Comparison of ENCODE assay signal across 21 cellular contexts in the genomic region with DNA sequence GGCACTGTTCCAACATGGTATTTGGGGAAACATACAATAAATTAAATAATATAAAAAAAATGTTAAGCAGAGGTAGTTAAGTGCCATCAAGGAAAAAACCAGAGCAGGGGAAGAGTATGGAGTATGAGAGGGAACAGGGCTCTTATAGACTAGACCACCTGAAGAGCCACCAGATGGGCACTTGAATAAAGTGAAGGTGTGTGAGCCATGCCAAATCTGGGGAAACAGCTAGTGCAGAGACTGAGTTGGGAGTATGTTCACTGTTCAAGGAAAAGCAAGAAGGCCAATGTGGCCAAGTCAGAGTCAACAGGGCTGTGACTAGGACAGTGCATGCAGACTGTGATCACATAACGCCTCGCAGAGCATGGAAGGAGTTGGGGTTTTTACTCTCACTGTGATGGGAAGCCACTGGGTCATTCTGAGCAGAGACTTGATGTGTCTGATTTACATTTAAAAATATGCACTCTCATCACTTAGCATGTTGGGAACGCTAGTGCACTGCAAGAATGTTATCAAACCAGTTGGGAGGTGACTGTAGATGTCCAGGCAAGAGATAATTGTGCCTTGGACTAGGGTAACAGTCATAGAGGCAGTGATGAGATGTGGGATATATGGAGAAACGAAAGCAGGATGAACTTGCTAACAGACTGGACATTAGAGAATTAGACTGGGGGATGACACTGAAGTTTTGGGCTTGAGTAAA. TPM values are rescaled to one million over a fixed set of nuclear protein-coding genes. Genes with fewer than 3 reads are reported as not detected.
A peak's percentile ranks its signal among the peaks of the same experiment; 100 is the strongest.
DNase-seq lines count a peak whose midpoint lies in the region; ATAC-seq and TF ChIP-seq lines count a peak whose summit lies in the region.
"Had no signal": no experiment of that assay in that cellular context is flagged by ENCODE, and none has a peak within 500 bp of the region (broad histone marks: within the 10 kb centered on the region; RNA-seq: fewer than 3 reads in every experiment).

No MANE protein-coding gene starts in this region.

- H2AFZ ChIP-seq in Karpas-422 (ENCODE audit: low read length) (no peak overlapping the region), smooth muscle cell (ENCODE audit: low read depth) (no peak overlapping the region)

- H3K9me2 ChIP-seq in Karpas-422 (replicated peaks; ENCODE audit: insufficient read depth, low read length), result no peaks in the 10 kb centered on the region

- ATAC-seq in left ventricle myocardium superior, result peak; percentile 30
- ATAC-seq: HepG2 had no signal

- H3K4me2 ChIP-seq in Karpas-422 (ENCODE audit: low read depth, low read length, poor library complexity, severe bottlenecking) (no peak overlapping the region), smooth muscle cell (peak overlapping the region; percentile 59)

- DNase-seq in left ventricle myocardium superior (no peak), cardiac septum (ENCODE audit: low spot score) (no peak), Karpas-422 (no peak), cerebellum (ENCODE audit: low spot score) (peak; percentile 68), smooth muscle cell (lab: John Stamatoyannopoulos, UW; ENCODE audit: unreplicated experiment) (no peak), breast epithelium (ENCODE audit: low spot score in 2 of 2) (no peak), A172 (ENCODE audit: low spot score) (no peak)
- no peak for DNase-seq in effector CD4-positive, alpha-beta T cell
- DNase-seq: activated CD4-positive, alpha-beta T cell treated with anti-CD3 and anti-CD28 coated beads, Interleukin-2, amount 10 ng/mL, durations not matched to agents 7 days and 5 days; activated effector memory CD4-positive, alpha-beta T cell treated with anti-CD3 and anti-CD28 coated beads, Interleukin-2, amount 50 U/mL, for 16 hours; COR-L47; GF-D8; kidney glomerular epithelial cell; NCI-H187 treated with DMSO at 0.1 percent for 48 hours; NCI-H345; nephron progenitor cell; RPMI8226; stimulated activated naive CD4-positive, alpha-beta T cell treated with Interleukin-2 at 50 U/mL for 16 hours had no signal

- H3K9ac ChIP-seq in Karpas-422 (ENCODE audit: low read length) (no peak overlapping the region), smooth muscle cell (ENCODE audit: low read depth) (no peak overlapping the region)

- H3K36me3 ChIP-seq in Karpas-422 (ENCODE audit: insufficient read depth, low read length) (peaks cover 12% of the 10 kb centered on the region; the same call in 1 of the 2 replicates), smooth muscle cell (ENCODE audit: low read depth) (no peaks in the 10 kb centered on the region), breast epithelium (no peaks in the 10 kb centered on the region)
- H3K36me3 ChIP-seq: suprapubic skin had no signal

- intact Hi-C loops in left ventricle myocardium superior (cut with micrococcal nuclease), result no loop called here
- intact Hi-C loops in cardiac septum (cut with DNase I), result loop anchor here (10.0 kb wide), 1 partner anchor 103 kb away; no protein-coding TSS in a partner anchor
- intact Hi-C loops in breast epithelium (cut with DNase I; ENCODE audit: low total_unique reads), result no loop called here

- H3K27me3 ChIP-seq in Karpas-422 (ENCODE audit: low read length), result no peaks in the 10 kb centered on the region
- H3K27me3 ChIP-seq in smooth muscle cell (ENCODE audit: low read depth), result no peaks in the 10 kb centered on the region
- H3K27me3 ChIP-seq in breast epithelium, result no peaks in the 10 kb centered on the region
- H3K27me3 ChIP-seq: suprapubic skin had no signal

- H3K79me2 ChIP-seq in Karpas-422 (ENCODE audit: low read length), result peaks cover 80% of the 10 kb centered on the region
- peaks cover 37% of the 10 kb centered on the region for H3K79me2 ChIP-seq in smooth muscle cell (ENCODE audit: low read depth)

- TF ChIP-seq CTCF in smooth muscle cell (IDR thresholded peaks at IDR 0.05; ENCODE audit: borderline replicate concordance, insufficient read depth, poor library complexity, severe bottlenecking), result no peak
- TF ChIP-seq CTCF in breast epithelium (IDR thresholded peaks at IDR 0.05), result no peak

- H4K20me1 ChIP-seq in Karpas-422 (ENCODE audit: insufficient read depth, low read depth, low read length) (no peaks in the 10 kb centered on the region), smooth muscle cell (ENCODE audit: low read depth) (peaks cover 19% of the 10 kb centered on the region)

- H3K4me3 ChIP-seq in Karpas-422 (ENCODE audit: low read length) (no peak overlapping the region), smooth muscle cell (no peak overlapping the region), breast epithelium (no peak overlapping the region)
- H3K4me3 ChIP-seq: lung, suprapubic skin had no signal

- H3K9me3 ChIP-seq in Karpas-422 (ENCODE audit: low read length) (no peaks in the 10 kb centered on the region), smooth muscle cell (replicated peaks; ENCODE audit: low read depth) (no peaks in the 10 kb centered on the region), breast epithelium (no peaks in the 10 kb centered on the region)
- H3K9me3 ChIP-seq: suprapubic skin had no signal

- H3K27ac ChIP-seq in Karpas-422 (ENCODE audit: low read length) (peak overlapping the region; percentile 20), smooth muscle cell (ENCODE audit: low read depth) (peak overlapping the region; percentile 54), breast epithelium (no peak overlapping the region)
- H3K27ac ChIP-seq: suprapubic skin had no signal

- H3K4me1 ChIP-seq in Karpas-422 (ENCODE audit: low read length), result peaks cover 62% of the 10 kb centered on the region
- H3K4me1 ChIP-seq in smooth muscle cell (ENCODE audit: low read depth), result peaks cover 1% of the 10 kb centered on the region
- H3K4me1 ChIP-seq in breast epithelium, result no peaks in the 10 kb centered on the region
- H3K4me1 ChIP-seq: suprapubic skin had no signal

- H3F3A ChIP-seq in smooth muscle cell (ENCODE audit: low read depth), result peaks cover 4% of the 10 kb centered on the region

- no peak for TF ChIP-seq POLR2A in breast epithelium (IDR thresholded peaks at IDR 0.05)

- 50% methylated on average over 4 of the region's 4 CpGs for WGBS in smooth muscle cell (ENCODE audit: low lambda C conversion rate)

RNA-seq across cellular contexts. Expression of a gene that starts 25.6 kb away (rescaled TPM):
- 379 TPM for total RNA-seq in left ventricle myocardium superior
- total RNA-seq in cardiac septum, result 228 TPM
- total RNA-seq in Karpas-422 (2014; rRNA removed; shearing (Covaris generic); ENCODE audit: low replicate concordance), result 150 and 188 TPM in 2 replicates
- total RNA-seq in cerebellum, result 65.3 TPM
- 291 and 300 TPM in 2 replicates for total RNA-seq in smooth muscle cell
- polyA plus RNA-seq in smooth muscle cell, result 236 and 257 TPM in 2 replicates
- total RNA-seq in breast epithelium, result 100 to 1,000 TPM in 1 of 3 donors, 10 to 100 TPM in 2; 72.4 to 104 (median 75.1) TPM
- total RNA-seq in A172 (2014; rRNA removed; shearing (Covaris generic)), result 158 and 163 TPM in 2 replicates

Comparison
In these comparisons a context has a peak if more than half of its experiments do, and no peak if none do; other contexts are left out.
1. H3K27ac ChIP-seq: peak in Karpas-422 (single experiment) and smooth muscle cell (single experiment); none in breast epithelium (0 of 2).